8 cellular contexts compared by ENCODE assay signal in the genomic region with DNA sequence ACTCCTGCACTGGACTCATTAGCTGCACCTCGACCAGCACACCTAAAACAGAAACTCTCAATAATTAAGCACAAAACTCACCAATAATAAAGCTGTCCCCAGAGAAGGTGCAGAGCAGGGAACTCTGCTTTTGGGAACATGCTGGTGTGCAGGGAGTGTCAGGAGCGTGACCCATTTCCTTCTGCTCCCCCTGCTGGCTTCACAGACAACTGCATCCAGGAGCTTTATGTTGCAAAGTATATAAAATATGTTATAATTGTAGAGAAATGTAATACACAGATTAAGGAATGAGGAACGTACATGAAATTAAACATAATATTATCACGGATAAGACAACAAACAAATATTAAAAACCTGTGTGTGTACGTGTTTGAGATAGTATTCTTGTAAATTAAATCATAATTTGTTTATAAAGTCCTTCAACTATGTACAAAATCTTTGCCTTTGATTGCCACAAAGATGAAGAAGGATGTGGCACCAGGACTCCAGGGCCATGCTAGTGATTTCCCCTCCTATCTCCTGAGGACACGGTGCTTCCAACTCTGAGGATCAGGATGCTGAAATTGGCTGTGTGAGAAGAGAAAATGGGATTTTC.
DNase-seq lines count a peak whose midpoint lies in the region; ATAC-seq, FAIRE-seq and TF ChIP-seq lines count a peak whose summit lies in the region.

No MANE protein-coding gene starts in this region.

- WGBS in A549 (ENCODE audit: missing lambda C conversion rate): 1% methylated on average over 6 of the region's 6 CpGs
- 9 to 12% (median 10%) methylated on average over 6 of the region's 6 CpGs for WGBS in adrenal gland, 4 donors

- CTCF ChIA-PET in A549 (lab: Yijun Ruan, JAX): interaction anchor here (0.6 to 4.9 kb wide), 26 partner anchors 9 to 408 kb away, joined by 3 to 29 read pairs (median 4); a partner anchor contains a TSS
- CTCF ChIA-PET in OCI-LY7 (lab: Charles Lee; ENCODE audit: unreplicated experiment): no interaction called here

- FAIRE-seq in A549 (lab: Jason Lieb, UNC): no peak

- intact Hi-C loops in OCI-LY7 (cut with micrococcal nuclease; ENCODE audit: unreplicated experiment): loop anchor here (2.0 kb wide), 1 partner anchor 82 kb away; no protein-coding TSS in a partner anchor
- intact Hi-C loops in adrenal gland (cut with DNase I): no loop called here

- no TSS peak for BruUV-seq in OCI-LY7 (replicated peaks; lab: Mats Ljungman, UMichigan)

- H3K9me3 ChIP-seq in A549 (no peaks in the 10 kb centered on the region), OCI-LY7 (ENCODE audit: low read length) (no peaks in the 10 kb centered on the region), adrenal gland (replicated peaks in 1 of 3) (no peaks in the 10 kb centered on the region)

- no peak overlapping the region for H2AFZ ChIP-seq in OCI-LY7 (ENCODE audit: low read length)

- ATAC-seq in A549 (peak; percentile 77 to 93; a peak in 4 of 6 replicates), HG02943 (IDR thresholded peaks at IDR 0.05; ENCODE audit: low read depth, unreplicated experiment) (peak; percentile 63)

- H3K79me2 ChIP-seq in OCI-LY7 (ENCODE audit: insufficient read depth, low read depth, low read length): no peaks in the 10 kb centered on the region

- TF ChIP-seq RAD21 in A549 (conservative IDR thresholded peaks at IDR 0.05 in 1 of 2, IDR thresholded peaks at IDR 0.05 in 1 of 2): peak; percentile 46 to 47; a peak in 3 of 5 replicates

- H3K9me2 ChIP-seq in OCI-LY7 (ENCODE audit: insufficient read depth, low read length): no peaks in the 10 kb centered on the region

- no peaks in the 10 kb centered on the region for H3K36me3 ChIP-seq in OCI-LY7 (ENCODE audit: insufficient read depth, low read length)
- H3K36me3 ChIP-seq in adrenal gland (replicated peaks in 1 of 2): no peaks in the 10 kb centered on the region

- TF ChIP-seq CTCF in A549 (IDR thresholded peaks at IDR 0.05) (peak; percentile 71), GM12864 (IDR thresholded peaks at IDR 0.05; ENCODE audit: low read depth, low read length, missing control alignments) (peak; percentile 83), OCI-LY7 (conservative IDR thresholded peaks at IDR 0.05; ENCODE audit: low read length) (peak; percentile 86), adrenal gland (IDR thresholded peaks at IDR 0.05) (peak; percentile 42 to 77 (median 60))

- POLR2A ChIA-PET in A549 (lab: Yijun Ruan, JAX): no interaction called here
- POLR2A ChIA-PET in OCI-LY7 (lab: Charles Lee): interaction anchor here (1.0 kb wide), 1 partner anchor 16 kb away, joined by 3 read pairs; no protein-coding TSS in a partner anchor

- TF ChIP-seq EP300 in A549 (IDR thresholded peaks at IDR 0.05): no peak

- TF ChIP-seq POLR2A in A549 (IDR thresholded peaks at IDR 0.05; ENCODE audit: low read length): no peak
- no peak for TF ChIP-seq POLR2A in adrenal gland (IDR thresholded peaks at IDR 0.05)

- H3K27ac ChIP-seq in A549: no peak overlapping the region
- no peak overlapping the region for H3K27ac ChIP-seq in OCI-LY7 (ENCODE audit: low read depth, low read length, poor library complexity, severe bottlenecking)
- no peak overlapping the region for H3K27ac ChIP-seq in adrenal gland

- H3K4me1 ChIP-seq in A549 (no peaks in the 10 kb centered on the region), OCI-LY7 (ENCODE audit: insufficient read depth, low read length, poor library complexity, severe bottlenecking) (no peaks in the 10 kb centered on the region), adrenal gland (replicated peaks in 1 of 2) (no peaks in the 10 kb centered on the region)

- H3K4me2 ChIP-seq in A549 (no peak overlapping the region), OCI-LY7 (ENCODE audit: low read length) (no peak overlapping the region)

- H4K20me1 ChIP-seq in OCI-LY7 (ENCODE audit: insufficient read depth, low read length): no peaks in the 10 kb centered on the region

- H3K4me3 ChIP-seq in A549 (no peak overlapping the region), GM12864 (ENCODE audit: low read depth, low read length) (no peak overlapping the region), OCI-LY7 (ENCODE audit: low read depth, low read length, poor library complexity, severe bottlenecking) (no peak overlapping the region), adrenal gland (no peak overlapping the region)

- DNase-seq in A549 (ENCODE audit: low read depth in 1 of 2, low spot score in 1 of 2): peak; percentile 38 to 43
- no peak for DNase-seq in GM12864 (ENCODE audit: low read depth)
- DNase-seq in OCI-LY7 (ENCODE audit: low spot score): peak; percentile 40
- peak in 4 of 7 donors; percentile 13 to 40 (median 38) for DNase-seq in adrenal gland
- DNase-seq in iPS-NIHi11 (ENCODE audit: low spot score): peak; percentile 67
- DNase-seq in stimulated activated CD4-positive, alpha-beta T cell treated with anti-CD3 and anti-CD28 coated beads, Interleukin-4, amount 100 ng/mL, for 1 hour: peak; percentile 44
- no peak for DNase-seq in 8988T

- H3K27me3 ChIP-seq in adrenal gland: peaks cover 10% of the 10 kb centered on the region

TF ChIP-seq in A549, 52 proteins besides CTCF, POLR2A, EP300 and RAD21:
- TF ChIP-seq SMC3 (IDR thresholded peaks at IDR 0.05) (peak; percentile 70), HOXB13 (CRISPR knock-in tag; IDR thresholded peaks at IDR 0.05; ENCODE audit: low read depth) (no peak)

Comparison
In these comparisons a context has a peak if more than half of its experiments do, and no peak if none do; other contexts are left out.
1. DNase-seq: peak in A549 (2 of 2), OCI-LY7 (single experiment), adrenal gland (4 of 7), iPS-NIHi11 (single experiment) and stimulated activated CD4-positive, alpha-beta T cell treated with anti-CD3 and anti-CD28 coated beads, Interleukin-4, amount 100 ng/mL, for 1 hour (single experiment); none in GM12864 (single experiment) and 8988T (single experiment).
2. Peak in every context shown above with its lines, with median percentiles within 50 percentile points of each other: CTCF ChIP-seq.